ENCODE assay signal across 11 cellular contexts in genomic region chr5:173866249-173867172, GRCh38. TPM values are rescaled to one million over a fixed set of nuclear protein-coding genes. Genes with fewer than 3 reads are reported as not detected.
DNase-seq lines count a peak whose midpoint lies in the region; ATAC-seq and TF ChIP-seq lines count a peak whose summit lies in the region.
"Had no signal": no experiment of that assay in that cellular context is flagged by ENCODE, and none has a peak within 500 bp of the region (broad histone marks: within the 10 kb centered on the region; RNA-seq: fewer than 3 reads in every experiment).

No MANE protein-coding gene starts in this region.

- H3K27ac ChIP-seq in HL-60 (replicated peaks), result peak overlapping the region; percentile 94
- H3K27ac ChIP-seq in VCaP, result peak overlapping the region; percentile 97
- peak overlapping the region in 2 of 4 donors; percentile 55 to 66 for H3K27ac ChIP-seq in esophagus squamous epithelium
- H3K27ac ChIP-seq: cardiac muscle cell had no signal

- ATAC-seq in left ventricle myocardium superior (peak; percentile 60), GM21529 (IDR thresholded peaks at IDR 0.05; ENCODE audit: unreplicated experiment) (no peak)

- peaks cover 13 to 38% (median 14%) of the 10 kb centered on the region in 3 donors for H3K4me1 ChIP-seq in esophagus squamous epithelium

- intact Hi-C loops in left ventricle myocardium superior (cut with micrococcal nuclease) (no loop called here), esophagus squamous epithelium (cut with DNase I) (no loop called here)

- H3K4me3 ChIP-seq in HL-60 (replicated peaks; ENCODE audit: insufficient read depth, low read length) (peak overlapping the region; percentile 50), esophagus squamous epithelium (no peak overlapping the region)
- H3K4me3 ChIP-seq: cardiac muscle cell had no signal

- DNase-seq in HL-60 (ENCODE audit: low read depth in 1 of 2, low spot score in 1 of 2) (peak; percentile 90 to 93), left ventricle myocardium superior (peak; percentile 48), putamen (ENCODE audit: low spot score) (peak; percentile 97), esophagus squamous epithelium (lab: John Stamatoyannopoulos, UW) (no peak), dermis blood vessel endothelial cell (no peak)
- no peak for DNase-seq in activated CD8-positive, alpha-beta memory T cell treated with anti-CD3 and anti-CD28 coated beads, Interleukin-2, amount 50 U/mL, for 48 hours
- DNase-seq: activated B cell treated with CpG ODN at 0.5 μM for 24 hours; CD4-positive, CD25-positive, alpha-beta regulatory T cell had no signal

- no peaks in the 10 kb centered on the region for H3K27me3 ChIP-seq in HL-60 (ENCODE audit: insufficient read depth, poor library complexity, severe bottlenecking)
- no peaks in the 10 kb centered on the region for H3K27me3 ChIP-seq in esophagus squamous epithelium
- H3K27me3 ChIP-seq: cardiac muscle cell had no signal

- no peaks in the 10 kb centered on the region for H3K9me3 ChIP-seq in esophagus squamous epithelium

- H3K36me3 ChIP-seq in esophagus squamous epithelium, result no peaks in the 10 kb centered on the region
- H3K36me3 ChIP-seq: cardiac muscle cell had no signal

- no peak for TF ChIP-seq POLR2A in esophagus squamous epithelium (IDR thresholded peaks at IDR 0.05)

- TF ChIP-seq CTCF in HL-60 (IDR thresholded peaks at IDR 0.05; ENCODE audit: insufficient read depth, low read length) (no peak), VCaP (conservative IDR thresholded peaks at IDR 0.05) (no peak), esophagus squamous epithelium (IDR thresholded peaks at IDR 0.05) (no peak)

- 74 to 78% methylated on average over 17 to 28 of the region's 28 CpGs for WGBS in esophagus squamous epithelium, 2 donors

RNA-seq across cellular contexts. Expression of gene CPEB4, which starts 21.6 kb away (rescaled TPM):
- total RNA-seq in left ventricle myocardium superior, result 125 TPM
- 10 to 100 TPM; 33.2 to 51.6 (median 44.8) TPM for total RNA-seq in esophagus squamous epithelium
- total RNA-seq in dermis blood vessel endothelial cell, result 16.8 and 18.0 TPM in 2 replicates

Comparison
In these comparisons a context has a peak if more than half of its experiments do, and no peak if none do; other contexts are left out.
1. DNase-seq: peak in HL-60 (2 of 2), left ventricle myocardium superior (single experiment) and putamen (single experiment); none in esophagus squamous epithelium (single experiment), dermis blood vessel endothelial cell (single experiment) and activated CD8-positive, alpha-beta memory T cell treated with anti-CD3 and anti-CD28 coated beads, Interleukin-2, amount 50 U/mL, for 48 hours (single experiment).